ENCODE assay signal across 1 cellular context in genomic region chr2:191565647-191566198, GRCh38.
TF ChIP-seq lines count a peak whose summit lies in the region.

No MANE protein-coding gene starts in this region.

TF ChIP-seq in K562, 482 proteins besides CTCF, POLR2A, EP300 and RAD21 (continued from another document):
- TF ChIP-seq ZBTB40 (IDR thresholded peaks at IDR 0.05) = peak; percentile 37; the same call in 1 of the 2 replicates
- TF ChIP-seq ZBTB40 (CRISPR knock-in tag; IDR thresholded peaks at IDR 0.05) = no peak
- TF ChIP-seq ADNP (tag; IDR thresholded peaks at IDR 0.05) = 0 out of 2 replicates have a peak, but pooled peaks have one; percentile 22
- TF ChIP-seq ARNT (IDR thresholded peaks at IDR 0.05) = no peak
- 0 out of 2 replicates have a peak, but pooled peaks have one; percentile 21 for TF ChIP-seq ETV5 (CRISPR knock-in tag; IDR thresholded peaks at IDR 0.05; ENCODE audit: low read depth)
- peak; percentile 30; the same call in 1 of the 2 replicates for TF ChIP-seq TEAD4 (IDR thresholded peaks at IDR 0.05; ENCODE audit: low read length)
- no peak for TF ChIP-seq TEAD4 (CRISPR knock-in tag; IDR thresholded peaks at IDR 0.05; ENCODE audit: borderline replicate concordance)
- 0 out of 2 replicates have a peak, but pooled peaks have one; percentile 24 for TF ChIP-seq ELF2 (CRISPR knock-in tag; IDR thresholded peaks at IDR 0.05)
- TF ChIP-seq ZNF134 (CRISPR knock-in tag; conservative IDR thresholded peaks at IDR 0.05) = peak; percentile 54; the same call in 1 of the 2 replicates
- peak; percentile 67 to 86; a peak in 3 of 4 replicates for TF ChIP-seq SRF (CRISPR knock-in tag; IDR thresholded peaks at IDR 0.05)
- peak; percentile 60 for TF ChIP-seq TCF3 (CRISPR knock-in tag; IDR thresholded peaks at IDR 0.05)
- no peak for TF ChIP-seq CREM (IDR thresholded peaks at IDR 0.05; ENCODE audit: low read depth)
- peak; percentile 48; the same call in 1 of the 2 replicates for TF ChIP-seq SMARCA4 (IDR thresholded peaks at IDR 0.05)
- 0 out of 2 replicates have a peak, but pooled peaks have one; percentile 4 for TF ChIP-seq NFE2 (IDR thresholded peaks at IDR 0.05; ENCODE audit: low read depth)
- TF ChIP-seq GATA2 (CRISPR knock-in tag; IDR thresholded peaks at IDR 0.05) = peak; percentile 44; the same call in 1 of the 2 replicates
- peak; percentile 58 for TF ChIP-seq ARID1B (IDR thresholded peaks at IDR 0.05)
- TF ChIP-seq SPI1 (IDR thresholded peaks at IDR 0.05; ENCODE audit: borderline replicate concordance, low read depth, low read length) = peak; percentile 92
- TF ChIP-seq CXXC5 (CRISPR knock-in tag; IDR thresholded peaks at IDR 0.05) = 0 out of 2 replicates have a peak, but pooled peaks have one; percentile 19
- TF ChIP-seq GTF2E2 (tag; IDR thresholded peaks at IDR 0.05) = peak; percentile 3; the same call in 1 of the 2 replicates
